ENCODE assay signal across 12 cellular contexts in genomic region chr12:107461222-107461980, GRCh38.
DNase-seq lines count a peak whose midpoint lies in the region; ATAC-seq and TF ChIP-seq lines count a peak whose summit lies in the region.
"Had no signal": no experiment of that assay in that cellular context is flagged by ENCODE, and none has a peak within 500 bp of the region (broad histone marks: within the 10 kb centered on the region; RNA-seq: fewer than 3 reads in every experiment).

No MANE protein-coding gene starts in this region.

- intact Hi-C loops in posterior cingulate gyrus (cut with DNase I) = no loop called here

- no peak overlapping the region for H3K4me3 ChIP-seq in astrocyte of the spinal cord (ENCODE audit: low read depth, low read length)

- in situ Hi-C loops in astrocyte of the spinal cord (cut with HindIII; ENCODE audit: low sequenced_read_pairs) = no loop called here

- no peak for ATAC-seq in HG02870 (IDR thresholded peaks at IDR 0.05; ENCODE audit: unreplicated experiment)

- TF ChIP-seq CTCF in astrocyte of the spinal cord (IDR thresholded peaks at IDR 0.05; ENCODE audit: low read depth, low read length) = no peak

- DNase-seq in NCI-H1694 (lab: John Stamatoyannopoulos, UW) (peak; percentile 16), NCI-H1694 treated with DMSO at 0.1 percent for 48 hours (lab: John Stamatoyannopoulos, UW) (no peak), NCI-H1105 (lab: John Stamatoyannopoulos, UW) (peak; percentile 37), astrocyte of the spinal cord (ENCODE audit: low read depth, low spot score) (peak; percentile 93), non-pigmented ciliary epithelial cell (ENCODE audit: low read depth) (peak; percentile 65), mesenteric fat pad (ENCODE audit: low spot score) (no peak), posterior cingulate gyrus (no peak)
- DNase-seq: ACHN; activated B cell treated with CpG ODN at 0.5 μM for 24 hours; activated naive CD4-positive, alpha-beta T cell treated with Interleukin-2 at 50 U/mL for 16 hours; effector memory CD4-positive, alpha-beta T cell had no signal

Comparison
In these comparisons a context has a peak if more than half of its experiments do, and no peak if none do; other contexts are left out.
1. DNase-seq: peak in NCI-H1694 (single experiment), NCI-H1105 (single experiment), astrocyte of the spinal cord (single experiment) and non-pigmented ciliary epithelial cell (single experiment); none in NCI-H1694 treated with DMSO at 0.1 percent for 48 hours (single experiment), mesenteric fat pad (single experiment) and posterior cingulate gyrus (0 of 10).